In genomic region chr3:14897266-14897665, GRCh38 we compare ENCODE assay signal across 35 cellular contexts.
"Had no signal": no experiment of that assay in that cellular context is flagged by ENCODE, and none has a peak within 500 bp of the region (broad histone marks: within the 10 kb centered on the region; RNA-seq: fewer than 3 reads in every experiment).

No MANE protein-coding gene starts in this region.

- H3K27ac ChIP-seq: KMS-11 had no signal

- H3K27me3 ChIP-seq: MG63 had no signal

- H3K36me3 ChIP-seq: MG63 had no signal

- H3K9me3 ChIP-seq: MG63 had no signal

- DNase-seq: Karpas-422, Kasumi-1, KG1, MG63, MM.1S, MV-4-11, NCI-H1048, NCI-H1092, NCI-H1092 treated with DMSO at 0.1 percent for 48 hours, NCI-H1105, NCI-H1105 treated with DMSO at 0.1 percent for 48 hours, NCI-H1417, NCI-H1417 treated with DMSO at 0.1 percent for 48 hours, NCI-H1436, NCI-H1436 treated with DMSO at 0.1 percent for 48 hours, NCI-H146, NCI-H1694, NCI-H1694 treated with DMSO at 0.1 percent for 48 hours, NCI-H187, NCI-H187 treated with DMSO at 0.1 percent for 48 hours, NCI-H1930, NCI-H2029, NCI-H2029 treated with DMSO at 0.1 percent for 48 hours, NCI-H2081, NCI-H2081 treated with DMSO at 0.1 percent for 48 hours, NCI-H2107, NCI-H2171, NCI-H2171 treated with DMSO at 0.1 percent for 48 hours, NCI-H2227 treated with DMSO at 0.1 percent for 48 hours, NCI-H226, NCI-H345, NCI-H446, NCI-H446 treated with DMSO at 0.1 percent for 48 hours, NCI-H510A had no signal

- H3K4me3 ChIP-seq: MG63 had no signal

- H3K9ac ChIP-seq: KMS-11 had no signal
